25 cellular contexts compared by ENCODE assay signal in genomic region chr10:94496646-94497045, GRCh38.
"Had no signal": no experiment of that assay in that cellular context is flagged by ENCODE, and none has a peak within 500 bp of the region (broad histone marks: within the 10 kb centered on the region; RNA-seq: fewer than 3 reads in every experiment).

No MANE protein-coding gene starts in this region.

- H3K4me3 ChIP-seq: PC-9 had no signal

- H2AFZ ChIP-seq: PC-9 had no signal

- H3K9me3 Mint-ChIP-seq: activated B cell treated with CpG ODN at 0.5 μM for 24 hours; activated CD4-positive, alpha-beta T cell treated with anti-CD3 and anti-CD28 coated beads, Interleukin-2, amount 10 ng/mL, durations not matched to agents 24 days and 14 days; activated naive CD4-positive, alpha-beta T cell treated with anti-CD3 and anti-CD28 coated beads, Interleukin-2, amount 50 U/mL, for 72 hours; activated T-cell treated with anti-CD3 and anti-CD28 coated beads, Interleukin-2, amount 50 U/mL, for 4 hours; brain; central memory CD8-positive, alpha-beta T cell; T-cell had no signal

- H3K27me3 Mint-ChIP-seq: activated B cell treated with CpG ODN at 0.5 μM for 24 hours; brain; central memory CD8-positive, alpha-beta T cell had no signal

- H3K4me2 ChIP-seq: PC-9 had no signal

- FAIRE-seq: astrocyte, TTC549 had no signal

- H3K4me3 Mint-ChIP-seq: activated B cell treated with CpG ODN at 0.5 μM for 24 hours; activated CD4-positive, alpha-beta T cell treated with anti-CD3 and anti-CD28 coated beads, Interleukin-2, amount 10 ng/mL, durations not matched to agents 24 days and 14 days; activated CD8-positive, alpha-beta memory T cell treated with anti-CD3 and anti-CD28 coated beads, Interleukin-2, amount 10 ng/mL, durations not matched to agents 7 days and 5 days; activated T-cell treated with anti-CD3 and anti-CD28 coated beads, Interleukin-2, amount 50 U/mL, for 4 hours; brain; central memory CD8-positive, alpha-beta T cell; T-cell had no signal

- ATAC-seq: activated CD8-positive, alpha-beta memory T cell treated with anti-CD3 and anti-CD28 coated beads, Interleukin-2, amount 10 ng/mL, durations not matched to agents 7 days and 5 days; activated naive CD4-positive, alpha-beta T cell treated with anti-CD3 and anti-CD28 coated beads, Interleukin-2, amount 50 U/mL, for 72 hours; activated T-cell treated with anti-CD3 and anti-CD28 coated beads, Interleukin-2, amount 50 U/mL, for 4 hours; T-cell had no signal

- H3K36me3 Mint-ChIP-seq: activated CD8-positive, alpha-beta memory T cell treated with anti-CD3 and anti-CD28 coated beads, Interleukin-2, amount 10 ng/mL, durations not matched to agents 7 days and 5 days; activated naive CD4-positive, alpha-beta T cell treated with anti-CD3 and anti-CD28 coated beads, Interleukin-2, amount 50 U/mL, for 72 hours; T-cell had no signal

- H3K4me1 Mint-ChIP-seq: activated CD4-positive, alpha-beta T cell treated with anti-CD3 and anti-CD28 coated beads, Interleukin-2, amount 10 ng/mL, durations not matched to agents 24 days and 14 days; brain; central memory CD8-positive, alpha-beta T cell; T-cell had no signal

- H3K27ac ChIP-seq: PC-9 had no signal

- DNase-seq: activated B cell treated with CpG ODN at 0.5 μM for 24 hours; activated CD4-positive, alpha-beta T cell treated with anti-CD3 and anti-CD28 coated beads for 1 hour; activated CD4-positive, alpha-beta T cell treated with anti-CD3 and anti-CD28 coated beads, Interleukin-2, amount 10 ng/mL, durations not matched to agents 24 days and 14 days; activated CD4-positive, alpha-beta T cell treated with anti-CD3 and anti-CD28 coated beads, Interleukin-2, amount 50 U/mL, for 48 hours; activated CD8-positive, alpha-beta memory T cell treated with anti-CD3 and anti-CD28 coated beads, Interleukin-2, amount 10 ng/mL, durations not matched to agents 7 days and 5 days; activated effector memory CD4-positive, alpha-beta T cell treated with anti-CD3 and anti-CD28 coated beads, Interleukin-2, amount 50 U/mL, for 16 hours; activated naive CD4-positive, alpha-beta T cell treated with Interleukin-2 at 50 U/mL for 16 hours; activated T-cell treated with anti-CD3 and anti-CD28 coated beads, Interleukin-2, amount 50 U/mL, for 4 hours; amygdala; MM.1S; NCI-H1105; NCI-H1436; NCI-H1694 treated with DMSO at 0.1 percent for 48 hours; NCI-H2029 treated with DMSO at 0.1 percent for 48 hours; NCI-H510A treated with DMSO at 0.1 percent for 48 hours; NCI-H69; PC-9; SHP77 treated with DMSO at 0.1 percent for 48 hours; T-cell; T1000 had no signal

- H3K27ac Mint-ChIP-seq: activated B cell treated with CpG ODN at 0.5 μM for 24 hours; activated CD4-positive, alpha-beta T cell treated with anti-CD3 and anti-CD28 coated beads, Interleukin-2, amount 10 ng/mL, durations not matched to agents 24 days and 14 days; activated CD8-positive, alpha-beta memory T cell treated with anti-CD3 and anti-CD28 coated beads, Interleukin-2, amount 10 ng/mL, durations not matched to agents 7 days and 5 days; activated naive CD4-positive, alpha-beta T cell treated with anti-CD3 and anti-CD28 coated beads, Interleukin-2, amount 50 U/mL, for 72 hours; brain; T-cell had no signal
